In genomic region chr11:3086114-3086513, GRCh38 we compare ENCODE assay signal across 1 cellular context.
TF ChIP-seq lines count a peak whose summit lies in the region.

No MANE protein-coding gene starts in this region.

TF ChIP-seq in HEK293, 187 proteins besides CTCF, POLR2A, EP300 and RAD21 (continued from another document):
- no peak for TF ChIP-seq ZBTB10 (tag by site-specific recombination; IDR thresholded peaks at IDR 0.05)
